ENCODE assay signal across 8 cellular contexts in genomic region chr18:9334351-9335254, GRCh38. TPM values are rescaled to one million over a fixed set of nuclear protein-coding genes. Genes with fewer than 3 reads are reported as not detected.
DNase-seq lines count a peak whose midpoint lies in the region; ATAC-seq, FAIRE-seq and TF ChIP-seq lines count a peak whose summit lies in the region.

Gene TWSG1 (plus strand): TSS chr18:9334773. CDS start chr18:9337230, 2,457 bp downstream.

- no peaks in the 10 kb centered on the region for H3K9me3 ChIP-seq in kidney (ENCODE audit: control insufficient read depth in 1 of 2, low read length in 2 of 2)

- peak within 1 kb of the TSS; percentile 80 to 82 for H3K27ac ChIP-seq in kidney (ENCODE audit: low read depth in 2 of 2, low read length in 2 of 2)

- H3K4me3 ChIP-seq in kidney (ENCODE audit: low read length in 2 of 2): peak within 1 kb of the TSS; percentile 85 to 92

- ATAC-seq in GM18907 (IDR thresholded peaks at IDR 0.05; ENCODE audit: unreplicated experiment): peak; percentile 81
- ATAC-seq in HG03159 (IDR thresholded peaks at IDR 0.05; ENCODE audit: unreplicated experiment): peak; percentile 71

- FAIRE-seq in kidney (lab: Jason Lieb, UNC): no peak

- TF ChIP-seq CTCF in AG09319 (IDR thresholded peaks at IDR 0.05; ENCODE audit: low read depth, low read length) (peak; percentile 47), kidney (IDR thresholded peaks at IDR 0.05; ENCODE audit: borderline replicate concordance, extremely low read depth, insufficient read depth) (peak; percentile 21)

- DNase-seq in AG09319 (ENCODE audit: extremely low read depth, low read depth): peak; percentile 91
- DNase-seq in NCI-H345 (lab: John Stamatoyannopoulos, UW): peak; percentile 88
- DNase-seq in activated CD4-positive, CD25-positive, alpha-beta regulatory T cell treated with anti-CD3 and anti-CD28 coated beads, Interleukin-2, amount 50 U/mL, for 72 hours: peak; percentile 89
- peak; percentile 95 for DNase-seq in cerebellum (ENCODE audit: low spot score)
- peak; percentile 98 for DNase-seq in kidney
- DNase-seq in stimulated activated CD4-positive, alpha-beta T cell treated with anti-CD3 and anti-CD28 coated beads, Interleukin-15, amount 100 ng/mL, for 24 hours: peak; percentile 94

- peaks cover 0 to 4% of the 10 kb centered on the region in 2 donors for H3K4me1 ChIP-seq in kidney (ENCODE audit: control insufficient read depth in 1 of 2, insufficient read depth in 1 of 2, low read depth in 1 of 2, low read length in 2 of 2)

- intact Hi-C loops in kidney (cut with DNase I): no loop called here

- peaks cover 0 to 4% of the 10 kb centered on the region in 2 donors for H3K36me3 ChIP-seq in kidney (ENCODE audit: control insufficient read depth in 1 of 2, insufficient read depth in 2 of 2, low read length in 2 of 2)

- peak within 1 kb of the TSS; percentile 76 to 82 for H3K9ac ChIP-seq in kidney (ENCODE audit: low read length in 2 of 2)

RNA-seq across cellular contexts. Expression of gene TWSG1, which starts in this region (rescaled TPM):
- 25.5 TPM for total RNA-seq in cerebellum
- 50.1 TPM for total RNA-seq in kidney
- polyA plus RNA-seq in kidney (ENCODE audit: insufficient read depth, low read depth, low replicate concordance): 16.9 TPM

Comparison
In these comparisons a context has a peak if more than half of its experiments do, and no peak if none do; other contexts are left out.
1. Peak in every context shown above with its lines: DNase-seq, ATAC-seq, H3K4me3 ChIP-seq and H3K27ac ChIP-seq.